ENCODE assay signal across 7 cellular contexts in the genomic region with DNA sequence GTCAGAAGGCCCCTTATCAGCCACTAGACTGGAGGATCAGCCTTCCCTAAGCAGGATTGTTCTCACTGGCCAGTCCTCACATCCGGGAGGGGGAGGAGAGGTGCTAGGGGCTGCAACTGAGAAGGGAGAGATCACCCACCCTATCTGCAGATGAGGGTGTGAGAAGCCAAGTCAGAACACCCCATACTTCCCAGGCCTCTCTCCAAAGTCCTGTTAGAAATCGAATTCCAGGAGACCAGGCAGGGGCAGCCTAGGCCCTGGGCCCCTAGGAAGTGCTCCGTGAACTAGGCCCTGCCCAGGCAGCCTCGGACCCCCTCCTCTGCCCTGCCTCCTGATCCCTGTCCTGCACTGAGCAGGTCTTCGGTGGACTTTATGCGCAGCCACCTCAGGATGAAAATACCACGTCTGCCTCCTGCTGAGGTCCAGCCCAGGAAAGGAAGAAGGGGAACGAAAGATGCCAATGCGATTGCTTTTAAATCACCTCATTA. TPM values are rescaled to one million over a fixed set of nuclear protein-coding genes. Genes with fewer than 3 reads are reported as not detected.
A peak's percentile ranks its signal among the peaks of the same experiment; 100 is the strongest.
DNase-seq lines count a peak whose midpoint lies in the region; ATAC-seq and TF ChIP-seq lines count a peak whose summit lies in the region.

No MANE protein-coding gene starts in this region.

- peaks cover 4% of the 10 kb centered on the region for H3K9me3 Mint-ChIP-seq in WTC11

- H3K27ac ChIP-seq in HL-60 (replicated peaks): no peak overlapping the region

- H3K4me3 Mint-ChIP-seq in WTC11: peak overlapping the region; percentile 85

- H3K4me1 Mint-ChIP-seq in WTC11: peaks cover 32% of the 10 kb centered on the region

- peaks cover 9% of the 10 kb centered on the region for H3K27me3 Mint-ChIP-seq in WTC11 (ENCODE audit: low read depth)

- POLR2A ChIA-PET in WTC11 (lab: Charles Lee): no interaction called here

- TF ChIP-seq CTCF in HL-60 (IDR thresholded peaks at IDR 0.05; ENCODE audit: insufficient read depth, low read length) (no peak), WTC11 (IDR thresholded peaks at IDR 0.05) (no peak)

- peak overlapping the region; percentile 83 for H3K4me3 ChIP-seq in HL-60 (replicated peaks; ENCODE audit: insufficient read depth, low read length)

- DNase-seq in HL-60 (ENCODE audit: low read depth in 1 of 2, low spot score in 1 of 2) (no peak), WTC11 (ENCODE audit: low spot score) (peak; percentile 24), left cardiac atrium (no peak), sciatic nerve (ENCODE audit: low spot score) (no peak), COLO829 (ENCODE audit: low spot score) (no peak), nucleus accumbens (lab: John Stamatoyannopoulos, UW) (no peak)

- no peak overlapping the region for H3K27ac Mint-ChIP-seq in WTC11

- ATAC-seq in WTC11 (peak; percentile 14), left cardiac atrium (peak; percentile 13 to 21), sciatic nerve (peak; percentile 41), GM21423 (IDR thresholded peaks at IDR 0.05; ENCODE audit: unreplicated experiment) (no peak)

- H3K36me3 Mint-ChIP-seq in WTC11: no peaks in the 10 kb centered on the region

- intact Hi-C loops in left cardiac atrium (cut with DNase I) (loop anchor here in 1 of 2 donors (10.0 kb wide), 1 partner anchor 1010 kb away; no protein-coding TSS in a partner anchor), sciatic nerve (cut with DNase I) (loop anchor here (2.0 kb wide), 1 partner anchor 70 kb away; no protein-coding TSS in a partner anchor)

- no peaks in the 10 kb centered on the region for H3K27me3 ChIP-seq in HL-60 (ENCODE audit: insufficient read depth, poor library complexity, severe bottlenecking)

- CTCF ChIA-PET in WTC11 (lab: Charles Lee): interaction anchor here (1.2 to 2.3 kb wide), 4 partner anchors 15 to 105 kb away, joined by 4 to 13 read pairs (median 5); partner anchors contain the start of gene CLDN18

TF ChIP-seq in WTC11, 78 proteins besides CTCF, POLR2A, EP300 and RAD21:
- TF ChIP-seq CREM (CRISPR knock-in tag; IDR thresholded peaks at IDR 0.05): 0 out of 2 replicates have a peak, but pooled peaks have one; percentile 7
- TF ChIP-seq NFATC4 (CRISPR knock-in tag; IDR thresholded peaks at IDR 0.05): no peak
- TF ChIP-seq, protein P1, sequence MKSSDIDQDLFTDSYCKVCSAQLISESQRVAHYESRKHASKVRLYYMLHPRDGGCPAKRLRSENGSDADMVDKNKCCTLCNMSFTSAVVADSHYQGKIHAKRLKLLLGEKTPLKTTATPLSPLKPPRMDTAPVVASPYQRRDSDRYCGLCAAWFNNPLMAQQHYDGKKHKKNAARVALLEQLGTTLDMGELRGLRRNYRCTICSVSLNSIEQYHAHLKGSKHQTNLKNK (CRISPR knock-in tag; IDR thresholded peaks at IDR 0.05): no peak
- TF ChIP-seq ZNF219 (CRISPR knock-in tag; IDR thresholded peaks at IDR 0.05; ENCODE audit: borderline replicate concordance): no peak
- TF ChIP-seq, protein P2, sequence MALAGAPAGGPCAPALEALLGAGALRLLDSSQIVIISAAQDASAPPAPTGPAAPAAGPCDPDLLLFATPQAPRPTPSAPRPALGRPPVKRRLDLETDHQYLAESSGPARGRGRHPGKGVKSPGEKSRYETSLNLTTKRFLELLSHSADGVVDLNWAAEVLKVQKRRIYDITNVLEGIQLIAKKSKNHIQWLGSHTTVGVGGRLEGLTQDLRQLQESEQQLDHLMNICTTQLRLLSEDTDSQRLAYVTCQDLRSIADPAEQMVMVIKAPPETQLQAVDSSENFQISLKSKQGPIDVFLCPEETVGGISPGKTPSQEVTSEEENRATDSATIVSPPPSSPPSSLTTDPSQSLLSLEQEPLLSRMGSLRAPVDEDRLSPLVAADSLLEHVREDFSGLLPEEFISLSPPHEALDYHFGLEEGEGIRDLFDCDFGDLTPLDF (CRISPR knock-in tag; IDR thresholded peaks at IDR 0.05): no peak

RNA-seq across cellular contexts. Expression of gene DZIP1L, which starts 0.9 kb away (rescaled TPM):
- total RNA-seq in WTC11 (2021): 11.2 to 15.3 TPM (median 11.2 TPM) in 3 replicates
- total RNA-seq in left cardiac atrium: 1 to 10 TPM; 5.5 to 5.8 TPM
- total RNA-seq in sciatic nerve: 37.5 TPM

RNA-seq across cellular contexts. Expression of gene A4GNT, which starts 17.7 kb away (rescaled TPM):
- not detected in 3 replicates for total RNA-seq in WTC11 (2021)
- total RNA-seq in left cardiac atrium: not detected
- total RNA-seq in sciatic nerve: not detected
